In the genomic region with DNA sequence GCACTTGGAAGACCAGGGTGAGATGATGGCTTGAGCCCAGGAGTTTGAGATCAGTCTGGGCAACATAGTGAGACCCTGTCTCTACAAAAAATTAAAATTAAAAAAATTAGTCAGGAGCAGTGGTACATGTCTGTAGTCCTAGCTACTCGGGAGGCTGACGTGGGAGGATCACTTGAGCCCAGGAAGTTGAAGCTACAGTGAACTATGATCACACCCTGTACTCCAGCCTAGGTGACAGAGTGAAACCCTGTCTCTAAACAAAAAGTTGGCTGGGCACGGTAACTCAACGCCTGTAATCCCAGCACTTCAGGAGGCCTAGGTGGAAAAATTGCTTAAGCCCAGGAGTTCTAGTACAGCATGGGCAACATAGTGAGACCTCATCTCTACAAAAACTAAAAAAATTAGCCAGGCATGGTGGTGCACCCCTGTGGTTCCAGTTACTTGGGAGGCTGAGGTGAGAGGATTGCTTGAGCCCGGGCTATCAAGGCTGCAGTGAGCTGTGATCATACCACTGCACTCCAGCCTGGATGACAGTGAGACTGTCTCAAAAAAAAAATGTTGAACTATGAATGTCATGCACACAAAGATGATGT, we compare ENCODE assay signal across 28 cellular contexts.
DNase-seq lines count a peak whose midpoint lies in the region; ATAC-seq and TF ChIP-seq lines count a peak whose summit lies in the region.
"Had no signal": no experiment of that assay in that cellular context is flagged by ENCODE, and none has a peak within 500 bp of the region (broad histone marks: within the 10 kb centered on the region; RNA-seq: fewer than 3 reads in every experiment).

No MANE protein-coding gene starts in this region.

- peaks cover 98% of the 10 kb centered on the region for H4K20me1 ChIP-seq in hepatocyte (ENCODE audit: insufficient read depth, poor library complexity, severe bottlenecking)

- no peak overlapping the region for H3K4me2 ChIP-seq in hepatocyte

- H3K9me2 ChIP-seq in hepatocyte (replicated peaks; ENCODE audit: insufficient read depth) = no peaks in the 10 kb centered on the region

- ATAC-seq in lower lobe of right lung = peak; percentile 40 to 48
- no peak for ATAC-seq in thoracic aorta (ENCODE audit: insufficient number of reproducible peaks, low FRiP score, low read depth)
- ATAC-seq: activated CD8-positive, alpha-beta memory T cell treated with anti-CD3 and anti-CD28 coated beads, Interleukin-2, amount 10 ng/mL, durations not matched to agents 7 days and 5 days; activated T-cell treated with anti-CD3 and anti-CD28 coated beads, Interleukin-2, amount 50 U/mL, for 72 hours had no signal

- DNase-seq in NCI-H2196 (lab: John Stamatoyannopoulos, UW; ENCODE audit: unreplicated experiment) (peak; percentile 15), NCI-H2196 treated with DMSO at 0.1 percent for 48 hours (lab: John Stamatoyannopoulos, UW; ENCODE audit: unreplicated experiment) (no peak), coronary artery (ENCODE audit: low spot score) (no peak), lower lobe of right lung (no peak), thoracic aorta (ENCODE audit: low spot score) (no peak), hepatocyte (ENCODE audit: low spot score) (no peak), islet precursor cell (no peak)
- DNase-seq in activated T-cell treated with anti-CD3 and anti-CD28 coated beads, Interleukin-2, amount 50 U/mL, for 48 hours = no peak
- DNase-seq: 8988T; activated B cell treated with CpG ODN at 0.5 μM for 24 hours; activated CD8-positive, alpha-beta memory T cell treated with anti-CD3 and anti-CD28 coated beads, Interleukin-2, amount 10 ng/mL, durations not matched to agents 7 days and 5 days; activated naive CD4-positive, alpha-beta T cell treated with anti-CD3 and anti-CD28 coated beads, Interleukin-2, amount 10 ng/mL, durations not matched to agents 7 days and 5 days; activated T-cell treated with anti-CD3 and anti-CD28 coated beads, Interleukin-2, amount 50 U/mL, for 72 hours; effector memory CD4-positive, alpha-beta T cell; erythroblast; foreskin fibroblast; hippocampal formation; IMR-90; naive thymus-derived CD4-positive, alpha-beta T cell; NCI-H1092 treated with DMSO at 0.1 percent for 48 hours; NCI-H187; NCI-H2171 treated with DMSO at 0.1 percent for 48 hours; Peyer's patch; SIG-M5; spleen; stimulated activated CD4-positive, alpha-beta T cell treated with anti-CD3 and anti-CD28 coated beads, Interleukin-2, amount 100 ng/mL, for 48 hours; T-helper 9 cell; uterus had no signal

- H3K79me2 ChIP-seq in hepatocyte = peaks cover 100% of the 10 kb centered on the region

- WGBS in hepatocyte (ENCODE audit: low lambda C conversion rate, missing lambda C conversion rate) = 84% methylated on average over 5 of the region's 5 CpGs

- intact Hi-C loops in lower lobe of right lung (cut with DNase I) = no loop called here

- no peaks in the 10 kb centered on the region for H3K9me3 ChIP-seq in lower lobe of right lung
- H3K9me3 ChIP-seq in thoracic aorta = no peaks in the 10 kb centered on the region
- no peaks in the 10 kb centered on the region for H3K9me3 ChIP-seq in hepatocyte (ENCODE audit: low read depth)
- H3K9me3 ChIP-seq: Peyer's patch, spleen, uterus had no signal

- TF ChIP-seq CTCF in coronary artery (IDR thresholded peaks at IDR 0.05) (no peak), lower lobe of right lung (IDR thresholded peaks at IDR 0.05) (no peak), thoracic aorta (IDR thresholded peaks at IDR 0.05) (no peak), hepatocyte (IDR thresholded peaks at IDR 0.05; ENCODE audit: poor library complexity) (no peak)

- H3K27ac ChIP-seq in coronary artery = peak overlapping the region; percentile 60 to 77
- H3K27ac ChIP-seq in lower lobe of right lung = no peak overlapping the region
- peak overlapping the region; percentile 52 to 90 for H3K27ac ChIP-seq in thoracic aorta
- H3K27ac ChIP-seq in hepatocyte = no peak overlapping the region
- H3K27ac ChIP-seq: Peyer's patch, spleen had no signal

- peaks cover 58% of the 10 kb centered on the region for H3K4me1 ChIP-seq in lower lobe of right lung
- peaks cover 67 to 96% of the 10 kb centered on the region in 2 donors for H3K4me1 ChIP-seq in thoracic aorta (ENCODE audit: control insufficient read depth in 1 of 2, low read depth in 2 of 2)
- H3K4me1 ChIP-seq in hepatocyte (ENCODE audit: insufficient read depth) = no peaks in the 10 kb centered on the region

- H3K36me3 ChIP-seq in lower lobe of right lung = no peaks in the 10 kb centered on the region
- no peaks in the 10 kb centered on the region for H3K36me3 ChIP-seq in thoracic aorta
- H3K36me3 ChIP-seq in hepatocyte (replicated peaks; ENCODE audit: insufficient read depth, low read depth) = no peaks in the 10 kb centered on the region
- H3K36me3 ChIP-seq: Peyer's patch, uterus had no signal

- H3K27me3 ChIP-seq in lower lobe of right lung (ENCODE audit: low read depth) (no peaks in the 10 kb centered on the region), thoracic aorta (replicated peaks; ENCODE audit: insufficient read depth) (no peaks in the 10 kb centered on the region), hepatocyte (no peaks in the 10 kb centered on the region)
- H3K27me3 ChIP-seq: Peyer's patch, spleen, uterus had no signal

- no peak overlapping the region for H3K4me3 ChIP-seq in coronary artery
- no peak overlapping the region for H3K4me3 ChIP-seq in lower lobe of right lung
- no peak overlapping the region for H3K4me3 ChIP-seq in thoracic aorta
- H3K4me3 ChIP-seq in hepatocyte = no peak overlapping the region
- H3K4me3 ChIP-seq: Peyer's patch, spleen, uterus had no signal

- no peak overlapping the region for H2AFZ ChIP-seq in hepatocyte

Comparison
In these comparisons a context has a peak if more than half of its experiments do, and no peak if none do; other contexts are left out.
1. H3K27ac ChIP-seq: peak in coronary artery (2 of 2) and thoracic aorta (2 of 2); none in lower lobe of right lung (single experiment) and hepatocyte (single experiment).